ENCODE assay signal across 32 cellular contexts in genomic region chr21:34599534-34600101, GRCh38. TPM values are rescaled to one million over a fixed set of nuclear protein-coding genes. Genes with fewer than 3 reads are reported as not detected.
DNase-seq lines count a peak whose midpoint lies in the region; ATAC-seq, FAIRE-seq and TF ChIP-seq lines count a peak whose summit lies in the region.
"Had no signal": no experiment of that assay in that cellular context is flagged by ENCODE, and none has a peak within 500 bp of the region (broad histone marks: within the 10 kb centered on the region; RNA-seq: fewer than 3 reads in every experiment).

No MANE protein-coding gene starts in this region.

- H3K27ac Mint-ChIP-seq in WTC11: no peak overlapping the region
- H3K27ac Mint-ChIP-seq: activated naive CD4-positive, alpha-beta T cell treated with anti-CD3 and anti-CD28 coated beads for 36 hours; CD4-positive, alpha-beta T cell; dendritic cell treated with granulocyte-macrophage colony-stimulating factor and Interleukin-4, amounts not matched to agents 40 ng/mL and 50 ng/mL, for 4 days; stimulated activated naive CD8-positive, alpha-beta T cell treated with anti-CD3 and anti-CD28 coated beads, Interleukin-15, Interleukin-2, amounts not matched to agents 100 ng/mL and 50 ng/mL, for 24 hours; T-cell had no signal

- FAIRE-seq in small intestine (lab: Jason Lieb, UNC): no peak
- FAIRE-seq in GM19239 (lab: Jason Lieb, UNC): no peak
- FAIRE-seq: GM12891, H54, urothelium cell line had no signal

- no peak overlapping the region for H3K4me3 Mint-ChIP-seq in WTC11
- H3K4me3 Mint-ChIP-seq: activated naive CD4-positive, alpha-beta T cell treated with anti-CD3 and anti-CD28 coated beads for 36 hours; CD4-positive, alpha-beta T cell; central memory CD8-positive, alpha-beta T cell; dendritic cell treated with granulocyte-macrophage colony-stimulating factor and Interleukin-4, amounts not matched to agents 40 ng/mL and 50 ng/mL, for 4 days; stimulated activated naive CD8-positive, alpha-beta T cell treated with anti-CD3 and anti-CD28 coated beads, Interleukin-15, Interleukin-2, amounts not matched to agents 100 ng/mL and 50 ng/mL, for 24 hours; T-cell had no signal

- H3K4me3 ChIP-seq in HUES48 (ENCODE audit: low read depth, low read length) (no peak overlapping the region), small intestine (ENCODE audit: low read depth in 1 of 2, low read length in 2 of 2) (no peak overlapping the region)
- H3K4me3 ChIP-seq: adrenal gland, esophagus muscularis mucosa, heart right ventricle, spleen, testis had no signal

- WGBS in small intestine, 3 donors: 40 to 76% (median 57%) methylated on average over 7 of the region's 7 CpGs

- H3K27me3 ChIP-seq in HUES48 (ENCODE audit: control insufficient read depth, insufficient read depth, low read length) (no peaks in the 10 kb centered on the region), small intestine (ENCODE audit: control insufficient read depth in 2 of 2, insufficient read depth in 2 of 2, low read length in 2 of 2) (no peaks in the 10 kb centered on the region)
- H3K27me3 ChIP-seq: adrenal gland, esophagus muscularis mucosa, heart right ventricle, neutrophil, spleen, testis had no signal

- DNase-seq in NCI-H2171 treated with DMSO at 0.1 percent for 48 hours (lab: John Stamatoyannopoulos, UW) (peak; percentile 26), NCI-H2171 (lab: John Stamatoyannopoulos, UW) (no peak), WTC11 (ENCODE audit: low spot score) (no peak), small intestine (peak; percentile 81), putamen (ENCODE audit: low spot score) (no peak), GM19239 (ENCODE audit: insufficient read length, low spot score) (no peak)
- DNase-seq: activated CD4-positive, alpha-beta T cell treated with anti-CD3 and anti-CD28 coated beads, Interleukin-2, amount 50 U/mL, for 48 hours; activated naive CD4-positive, alpha-beta T cell treated with anti-CD3 and anti-CD28 coated beads for 36 hours; CD4-positive, alpha-beta T cell; foreskin melanocyte; heart right ventricle; Kasumi-1; NCI-H82; posterior cingulate gyrus; right cardiac atrium; spleen; stimulated activated CD4-positive, alpha-beta T cell treated with anti-CD3 and anti-CD28 coated beads, Interleukin-2, amount 100 ng/mL, for 24 hours; T-cell; testis had no signal

- H3K27ac ChIP-seq in HUES48 (ENCODE audit: low read depth, low read length): peak overlapping the region; percentile 4
- H3K27ac ChIP-seq in small intestine (ENCODE audit: low read depth in 1 of 2, low read length in 1 of 2): peak overlapping the region in 1 of 2 donors; percentile 72
- H3K27ac ChIP-seq: adrenal gland, esophagus muscularis mucosa, heart right ventricle, HL-60, neutrophil, RWPE1, spleen, testis had no signal

- H3K9me3 Mint-ChIP-seq in WTC11: no peaks in the 10 kb centered on the region
- H3K9me3 Mint-ChIP-seq: activated naive CD4-positive, alpha-beta T cell treated with anti-CD3 and anti-CD28 coated beads for 36 hours; CD4-positive, alpha-beta T cell; central memory CD8-positive, alpha-beta T cell; dendritic cell treated with granulocyte-macrophage colony-stimulating factor and Interleukin-4, amounts not matched to agents 40 ng/mL and 50 ng/mL, for 4 days; stimulated activated naive CD8-positive, alpha-beta T cell treated with anti-CD3 and anti-CD28 coated beads, Interleukin-15, Interleukin-2, amounts not matched to agents 100 ng/mL and 50 ng/mL, for 24 hours; T-cell had no signal

- H3K27me3 Mint-ChIP-seq in WTC11 (ENCODE audit: low read depth): no peaks in the 10 kb centered on the region
- H3K27me3 Mint-ChIP-seq: CD4-positive, alpha-beta T cell; central memory CD8-positive, alpha-beta T cell; dendritic cell treated with granulocyte-macrophage colony-stimulating factor and Interleukin-4, amounts not matched to agents 40 ng/mL and 50 ng/mL, for 4 days; stimulated activated naive CD8-positive, alpha-beta T cell treated with anti-CD3 and anti-CD28 coated beads, Interleukin-15, Interleukin-2, amounts not matched to agents 100 ng/mL and 50 ng/mL, for 24 hours; T-cell had no signal

- TF ChIP-seq CTCF in WTC11 (IDR thresholded peaks at IDR 0.05): no peak

- ATAC-seq in WTC11: peak; percentile 11; the same call in 1 of the 2 replicates
- no peak for ATAC-seq in activated CD4-positive, CD25-positive, alpha-beta regulatory T cell treated with anti-CD3 and anti-CD28 coated beads, Interleukin-2, amount 50 U/mL, for 24 hours
- ATAC-seq: heart right ventricle, right cardiac atrium, T-cell had no signal

- POLR2A ChIA-PET in WTC11 (lab: Charles Lee): no interaction called here

- no peaks in the 10 kb centered on the region for H3K9me3 ChIP-seq in HUES48 (ENCODE audit: control insufficient read depth, insufficient read depth, low read length)
- H3K9me3 ChIP-seq in small intestine (ENCODE audit: control insufficient read depth, low read depth): no peaks in the 10 kb centered on the region
- H3K9me3 ChIP-seq: adrenal gland, esophagus muscularis mucosa, heart right ventricle, neutrophil, spleen, testis had no signal

- H3K4me1 Mint-ChIP-seq in WTC11: peaks cover 13% of the 10 kb centered on the region
- H3K4me1 Mint-ChIP-seq: central memory CD8-positive, alpha-beta T cell had no signal

- H3K4me1 ChIP-seq in HUES48 (ENCODE audit: control insufficient read depth, insufficient read depth, low read length) (peaks cover 17% of the 10 kb centered on the region), small intestine (ENCODE audit: control insufficient read depth in 2 of 2, insufficient read depth in 1 of 2, low read depth in 1 of 2, low read length in 1 of 2) (peaks cover 5 to 20% of the 10 kb centered on the region in 2 donors)
- H3K4me1 ChIP-seq: testis had no signal

- H3K9ac ChIP-seq in HUES48 (ENCODE audit: low read depth, low read length): no peak overlapping the region

- H3K36me3 ChIP-seq in HUES48 (ENCODE audit: control insufficient read depth, insufficient read depth, low read length) (no peaks in the 10 kb centered on the region), small intestine (ENCODE audit: control insufficient read depth in 2 of 2, insufficient read depth in 2 of 2, low read length in 2 of 2) (no peaks in the 10 kb centered on the region)
- H3K36me3 ChIP-seq: adrenal gland, esophagus muscularis mucosa, heart right ventricle, neutrophil had no signal

- CTCF ChIA-PET in WTC11 (lab: Charles Lee): interaction anchor here (8.1 kb wide), 1 partner anchor 90 kb away, joined by 137 read pairs; no protein-coding TSS in a partner anchor

- H3K36me3 Mint-ChIP-seq in WTC11: no peaks in the 10 kb centered on the region
- H3K36me3 Mint-ChIP-seq: T-cell had no signal

TF ChIP-seq in WTC11, 78 proteins besides CTCF, POLR2A, EP300 and RAD21 (continues in another document):
- TF ChIP-seq ELF4 (CRISPR knock-in tag; IDR thresholded peaks at IDR 0.05; ENCODE audit: low read depth) (no peak), CDX4 (CRISPR knock-in tag; IDR thresholded peaks at IDR 0.05; ENCODE audit: borderline replicate concordance) (no peak), SMAD3 (CRISPR knock-in tag; IDR thresholded peaks at IDR 0.05; ENCODE audit: borderline replicate concordance) (no peak), NFE2L1 (CRISPR knock-in tag; IDR thresholded peaks at IDR 0.05) (no peak), ATF2 (CRISPR knock-in tag; IDR thresholded peaks at IDR 0.05; ENCODE audit: borderline replicate concordance, low read depth) (no peak), STAT6 (CRISPR knock-in tag; conservative IDR thresholded peaks at IDR 0.05; ENCODE audit: low read depth) (no peak)

RNA-seq across cellular contexts. Expression of gene RCAN1, which starts 15.3 kb away (rescaled TPM):
- total RNA-seq in WTC11 (2021): 5.4 to 5.9 TPM (median 5.6 TPM) in 3 replicates
- 10 to 100 TPM; 23.6 to 38.9 (median 31.6) TPM for polyA plus RNA-seq in small intestine

Comparison
In these comparisons a context has a peak if more than half of its experiments do, and no peak if none do; other contexts are left out.
1. DNase-seq: peak in NCI-H2171 treated with DMSO at 0.1 percent for 48 hours (single experiment) and small intestine (single experiment); none in NCI-H2171 (single experiment), WTC11 (single experiment), putamen (single experiment) and GM19239 (single experiment).